25 cellular contexts compared by ENCODE assay signal in the genomic region with DNA sequence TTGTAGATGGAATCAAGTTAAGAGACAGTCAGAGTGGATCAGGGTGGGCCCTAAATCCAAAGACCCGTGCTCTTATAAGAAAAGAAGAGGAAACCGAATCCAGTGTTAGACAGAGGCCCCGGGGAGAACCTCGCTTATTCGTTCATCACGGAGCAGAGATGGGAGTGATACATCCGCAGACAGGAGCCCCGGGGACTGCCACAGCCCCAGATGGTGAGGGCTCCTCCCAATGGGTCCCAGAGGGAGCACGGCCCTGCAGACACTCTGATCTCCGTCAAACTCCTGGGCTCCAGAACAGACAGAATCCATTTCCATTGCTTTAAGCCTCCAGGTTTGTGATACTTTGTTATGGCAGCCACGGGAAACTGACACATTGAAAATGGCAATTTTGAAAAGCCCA. TPM values are rescaled to one million over a fixed set of nuclear protein-coding genes. Genes with fewer than 3 reads are reported as not detected.
"Had no signal": no experiment of that assay in that cellular context is flagged by ENCODE, and none has a peak within 500 bp of the region (broad histone marks: within the 10 kb centered on the region; RNA-seq: fewer than 3 reads in every experiment).

No MANE protein-coding gene starts in this region.

- H3K27ac Mint-ChIP-seq: mesothelial cell of epicardium; naive B cell; natural killer cell; stimulated activated effector memory CD8-positive, alpha-beta T cell treated with anti-CD3 and anti-CD28 coated beads, Interleukin-12 subunit alpha, Interleukin-12 subunit beta, amount 100 ng/mL, for 72 hours; stimulated activated naive CD8-positive, alpha-beta T cell treated with anti-CD3 and anti-CD28 coated beads, Interleukin-15, Interleukin-2, amounts not matched to agents 100 ng/mL and 50 ng/mL, for 24 hours had no signal

- H3K27ac ChIP-seq: left ventricle myocardium inferior, pancreas, prostate gland, skin epidermis, suprapubic skin, thoracic aorta, tibial artery, upper lobe of right lung had no signal

- H3K4me3 ChIP-seq: left ventricle myocardium inferior, lung, pancreas, prostate gland, skin epidermis, suprapubic skin, thoracic aorta, tibial artery, upper lobe of right lung had no signal

- H3K9me3 Mint-ChIP-seq: mesothelial cell of epicardium; nephron progenitor cell; stimulated activated naive CD8-positive, alpha-beta T cell treated with anti-CD3 and anti-CD28 coated beads, Interleukin-15, Interleukin-2, amounts not matched to agents 100 ng/mL and 50 ng/mL, for 24 hours had no signal

- H3K4me1 ChIP-seq: left ventricle myocardium inferior, pancreas, prostate gland, suprapubic skin, tibial artery, upper lobe of right lung had no signal

- H3K27me3 ChIP-seq: pancreas, upper lobe of right lung had no signal

- H3K9me3 ChIP-seq: left ventricle myocardium inferior, pancreas, prostate gland, suprapubic skin, thoracic aorta, tibial artery, upper lobe of right lung had no signal

- H3K27me3 Mint-ChIP-seq: naive B cell; stimulated activated naive CD8-positive, alpha-beta T cell treated with anti-CD3 and anti-CD28 coated beads, Interleukin-15, Interleukin-2, amounts not matched to agents 100 ng/mL and 50 ng/mL, for 24 hours had no signal

- ATAC-seq: natural killer cell; pancreas; right cardiac atrium; sciatic nerve; stimulated activated effector memory CD8-positive, alpha-beta T cell treated with anti-CD3 and anti-CD28 coated beads, Interleukin-12 subunit alpha, Interleukin-12 subunit beta, amount 100 ng/mL, for 72 hours; upper lobe of right lung had no signal

- DNase-seq: islet precursor cell; left ventricle myocardium inferior; mesendoderm; naive B cell; natural killer cell; nephron progenitor cell; pancreas; posterior cingulate gyrus; retina; right cardiac atrium; stimulated activated CD4-positive, alpha-beta T cell treated with anti-CD3 and anti-CD28 coated beads, Interleukin-4, amount 100 ng/mL, for 24 hours; stimulated activated naive CD4-positive, alpha-beta T cell; tibial artery; trophoblast cell; upper lobe of right lung had no signal

- H3K36me3 Mint-ChIP-seq: mesothelial cell of epicardium; naive B cell; natural killer cell; stimulated activated effector memory CD8-positive, alpha-beta T cell treated with anti-CD3 and anti-CD28 coated beads, Interleukin-12 subunit alpha, Interleukin-12 subunit beta, amount 100 ng/mL, for 72 hours had no signal

- H3K4me3 Mint-ChIP-seq: mesothelial cell of epicardium; naive B cell; natural killer cell; stimulated activated effector memory CD8-positive, alpha-beta T cell treated with anti-CD3 and anti-CD28 coated beads, Interleukin-12 subunit alpha, Interleukin-12 subunit beta, amount 100 ng/mL, for 72 hours; stimulated activated naive CD8-positive, alpha-beta T cell treated with anti-CD3 and anti-CD28 coated beads, Interleukin-15, Interleukin-2, amounts not matched to agents 100 ng/mL and 50 ng/mL, for 24 hours had no signal

- H3K4me1 Mint-ChIP-seq: mesothelial cell of epicardium; naive B cell; natural killer cell; stimulated activated effector memory CD8-positive, alpha-beta T cell treated with anti-CD3 and anti-CD28 coated beads, Interleukin-12 subunit alpha, Interleukin-12 subunit beta, amount 100 ng/mL, for 72 hours had no signal

- H3K36me3 ChIP-seq: left ventricle myocardium inferior, pancreas, prostate gland, suprapubic skin, thoracic aorta, tibial artery, upper lobe of right lung had no signal

RNA-seq across cellular contexts. Expression of a gene that starts 47.0 kb away (rescaled TPM):
- total RNA-seq: subcutaneous adipose tissue, thoracic aorta had no signal
